In genomic region chr14:66530526-66530925, GRCh38 we compare ENCODE assay signal across 23 cellular contexts. TPM values are rescaled to one million over a fixed set of nuclear protein-coding genes. Genes with fewer than 3 reads are reported as not detected.
A peak's percentile ranks its signal among the peaks of the same experiment; 100 is the strongest.
DNase-seq lines count a peak whose midpoint lies in the region; ATAC-seq, FAIRE-seq and TF ChIP-seq lines count a peak whose summit lies in the region.
"Had no signal": no experiment of that assay in that cellular context is flagged by ENCODE, and none has a peak within 500 bp of the region (broad histone marks: within the 10 kb centered on the region; RNA-seq: fewer than 3 reads in every experiment).

No MANE protein-coding gene starts in this region.

- no peak for FAIRE-seq in keratinocyte (lab: Jason Lieb, UNC)
- FAIRE-seq: A204.1, H54 had no signal

- no peak overlapping the region for H4K91ac ChIP-seq in neuronal stem cell (ENCODE audit: low read depth, low read length, poor library complexity)

- H3K4me1 ChIP-seq in RWPE2 (ENCODE audit: insufficient read depth, poor library complexity, severe bottlenecking) (no peaks in the 10 kb centered on the region), keratinocyte (ENCODE audit: control insufficient read depth, extremely low read depth, insufficient read depth, low read length) (peaks cover 8% of the 10 kb centered on the region), neuronal stem cell (ENCODE audit: control insufficient read depth in 2 of 2, insufficient read depth in 1 of 2, low read depth in 1 of 2, low read length in 2 of 2) (no peaks in the 10 kb centered on the region)
- H3K4me1 ChIP-seq: BE2C, Caco-2 had no signal

- intact Hi-C loops in Calu3 (cut with micrococcal nuclease; ENCODE audit: unreplicated experiment), result no loop called here

- dilution Hi-C loops in keratinocyte (cut with MboI; ENCODE audit: extremely low pct_ligation_motif_present, low sequenced_read_pairs), result no loop called here

- H3K27ac ChIP-seq in RWPE2 (ENCODE audit: poor library complexity, severe bottlenecking) (no peak overlapping the region), keratinocyte (ENCODE audit: control insufficient read depth, insufficient read depth, low read length) (no peak overlapping the region), neuronal stem cell (replicated peaks; ENCODE audit: low read length) (no peak overlapping the region)

- H4K20me1 ChIP-seq in keratinocyte (ENCODE audit: control insufficient read depth, extremely low read depth, insufficient read depth, low read length), result no peaks in the 10 kb centered on the region

- H2AFZ ChIP-seq in keratinocyte (ENCODE audit: control insufficient read depth, low read length), result no peak overlapping the region
- H2AFZ ChIP-seq in neuronal stem cell (ENCODE audit: low read length), result no peak overlapping the region

- no peaks in the 10 kb centered on the region for H3K27me3 ChIP-seq in RWPE2 (ENCODE audit: insufficient read depth, poor library complexity, severe bottlenecking)
- H3K27me3 ChIP-seq in keratinocyte (ENCODE audit: control insufficient read depth, extremely low read depth, insufficient read depth, low read length), result no peaks in the 10 kb centered on the region
- no peaks in the 10 kb centered on the region for H3K27me3 ChIP-seq in neuronal stem cell (ENCODE audit: control insufficient read depth in 3 of 3, insufficient read depth in 3 of 3, low read depth in 1 of 3, low read length in 3 of 3)
- H3K27me3 ChIP-seq: BE2C had no signal

- no peak overlapping the region for H3K4me3 ChIP-seq in RWPE2 (ENCODE audit: severe bottlenecking)
- H3K4me3 ChIP-seq in keratinocyte (ENCODE audit: control insufficient read depth in 2 of 3, extremely low read depth in 1 of 3, insufficient read depth in 2 of 3, low read depth in 1 of 3, low read length in 3 of 3), result no peak overlapping the region
- H3K4me3 ChIP-seq in neuronal stem cell (ENCODE audit: low read length in 2 of 2), result no peak overlapping the region

- H2BK120ac ChIP-seq in neuronal stem cell (ENCODE audit: low read depth, low read length), result no peak overlapping the region

- H3K27me3 Mint-ChIP-seq in Calu3 (ENCODE audit: unreplicated experiment), result no peaks in the 10 kb centered on the region
- H3K27me3 Mint-ChIP-seq: CD4-positive, CD25-positive, alpha-beta regulatory T cell had no signal

- H3K23ac ChIP-seq in neuronal stem cell (ENCODE audit: low read depth, low read length, poor library complexity), result peak overlapping the region; percentile 31

- no peaks in the 10 kb centered on the region for H3K79me1 ChIP-seq in neuronal stem cell (ENCODE audit: low read depth, low read length)

- H3K36me3 ChIP-seq in RWPE2 (ENCODE audit: low read depth), result no peaks in the 10 kb centered on the region
- no peaks in the 10 kb centered on the region for H3K36me3 ChIP-seq in keratinocyte (ENCODE audit: control insufficient read depth in 2 of 2, extremely low read depth in 1 of 2, insufficient read depth in 2 of 2, low read length in 2 of 2)
- H3K36me3 ChIP-seq in neuronal stem cell (replicated peaks in 1 of 2; ENCODE audit: control insufficient read depth in 2 of 2, insufficient read depth in 2 of 2, low read length in 2 of 2), result no peaks in the 10 kb centered on the region
- H3K36me3 ChIP-seq: BE2C had no signal

- H3K79me2 ChIP-seq in keratinocyte (ENCODE audit: control insufficient read depth, insufficient read depth, low read length), result peaks cover 53% of the 10 kb centered on the region

- ATAC-seq in RWPE2 (ENCODE audit: low read depth), result peak; percentile 63; the same call in 2 of the 3 replicates
- ATAC-seq in HG02885 (IDR thresholded peaks at IDR 0.05; ENCODE audit: poor library complexity, unreplicated experiment), result no peak
- ATAC-seq in GM21786 (IDR thresholded peaks at IDR 0.05; ENCODE audit: unreplicated experiment), result no peak

- peaks cover 16% of the 10 kb centered on the region for H3K4me1 Mint-ChIP-seq in Calu3 (ENCODE audit: low read depth, unreplicated experiment)

- H3K9ac ChIP-seq in keratinocyte (ENCODE audit: control insufficient read depth, extremely low read depth, insufficient read depth, low read length), result no peak overlapping the region
- H3K9ac ChIP-seq in neuronal stem cell (ENCODE audit: low read depth, low read length, poor library complexity), result no peak overlapping the region

- no peak overlapping the region for H4K8ac ChIP-seq in neuronal stem cell (ENCODE audit: low read depth, low read length)

- H3K4ac ChIP-seq in neuronal stem cell (ENCODE audit: low read length), result no peak overlapping the region

- DNase-seq in Calu3 (peak; percentile 61), RWPE2 (ENCODE audit: low spot score) (no peak), keratinocyte (ENCODE audit: low read depth, low spot score) (no peak), neuronal stem cell (ENCODE audit: low spot score) (no peak), mesenteric fat pad (ENCODE audit: low spot score) (no peak), NCI-H187 (lab: John Stamatoyannopoulos, UW) (no peak)
- DNase-seq: BE2C; Caco-2; CD4-positive, CD25-positive, alpha-beta regulatory T cell; KG1; MV-4-11; NCI-H1694 treated with DMSO at 0.1 percent for 48 hours; NCI-H2107; NCI-H2227 treated with DMSO at 0.1 percent for 48 hours; NCI-H510A treated with DMSO at 0.1 percent for 48 hours; NCI-H774; SIG-M5 had no signal

- H2BK15ac ChIP-seq in neuronal stem cell (ENCODE audit: low read length), result no peak overlapping the region

- H3K18ac ChIP-seq in neuronal stem cell (ENCODE audit: low read length), result no peak overlapping the region

- no peak overlapping the region for H2BK12ac ChIP-seq in neuronal stem cell (ENCODE audit: low read length)

- H3K14ac ChIP-seq in neuronal stem cell (ENCODE audit: low read length), result no peak overlapping the region

- CTCF ChIA-PET in Calu3 (lab: Charles Lee), result interaction anchor here (0.7 kb wide), 1 partner anchor 69 kb away, joined by 3 read pairs; no protein-coding TSS in a partner anchor

- no TSS peak for BruUV-seq in Calu3 (replicated peaks; lab: Mats Ljungman, UMichigan)

- peaks cover 4% of the 10 kb centered on the region for H3K36me3 Mint-ChIP-seq in Calu3 (ENCODE audit: insufficient read depth, unreplicated experiment)
- H3K36me3 Mint-ChIP-seq: CD4-positive, CD25-positive, alpha-beta regulatory T cell had no signal

- TF ChIP-seq CTCF in Calu3 (IDR thresholded peaks at IDR 0.05; ENCODE audit: unreplicated experiment) (no peak), RWPE2 (IDR thresholded peaks at IDR 0.05; ENCODE audit: poor library complexity, severe bottlenecking) (no peak), keratinocyte (optimal IDR thresholded peaks at IDR 0.05 in 1 of 3, IDR thresholded peaks at IDR 0.05 in 1 of 3, conservative IDR thresholded peaks at IDR 0.05 in 1 of 3; ENCODE audit: extremely low read depth in 1 of 3, insufficient read depth in 2 of 3, low read length in 3 of 3) (no peak)

- H3K9me3 ChIP-seq in RWPE2 (ENCODE audit: severe bottlenecking), result no peaks in the 10 kb centered on the region
- H3K9me3 ChIP-seq in keratinocyte (ENCODE audit: control insufficient read depth, low read depth, low read length), result no peaks in the 10 kb centered on the region
- peaks cover 0 to 6% of the 10 kb centered on the region in 2 donors for H3K9me3 ChIP-seq in neuronal stem cell (replicated peaks in 1 of 2; ENCODE audit: control insufficient read depth in 2 of 2, insufficient read depth in 1 of 2, low read depth in 1 of 2, low read length in 2 of 2)
- H3K9me3 ChIP-seq: BE2C, Caco-2 had no signal

- peaks cover 7% of the 10 kb centered on the region for H3K9me3 Mint-ChIP-seq in Calu3 (ENCODE audit: low read depth, unreplicated experiment)

- no CpG with 5 or more reads among the region's 9 CpGs for WGBS in neuronal stem cell (ENCODE audit: extremely low coverage in 2 of 2, insufficient read length in 2 of 2, insufficient replicate concordance in 1 of 2), 2 donors

- H3K4me3 Mint-ChIP-seq in Calu3 (ENCODE audit: low read depth, unreplicated experiment), result no peak overlapping the region

- H3K9me1 ChIP-seq in keratinocyte (ENCODE audit: control insufficient read depth, extremely low read depth, insufficient read depth, low read length), result no peaks in the 10 kb centered on the region

- no peak overlapping the region for H2AK5ac ChIP-seq in neuronal stem cell (ENCODE audit: low read depth, low read length)

- peak overlapping the region; percentile 33 for H3K27ac Mint-ChIP-seq in Calu3 (ENCODE audit: unreplicated experiment)
- H3K27ac Mint-ChIP-seq: CD4-positive, CD25-positive, alpha-beta regulatory T cell had no signal

- peak overlapping the region; percentile 3 for H3K4me2 ChIP-seq in keratinocyte (ENCODE audit: control insufficient read depth, extremely low read depth, insufficient read depth, low read depth, low read length)
- H3K4me2 ChIP-seq in neuronal stem cell (ENCODE audit: insufficient read depth, low read length, poor library complexity, severe bottlenecking), result no peak overlapping the region

- H2BK5ac ChIP-seq in neuronal stem cell (ENCODE audit: low read length), result no peak overlapping the region

RNA-seq across cellular contexts. Expression of gene GPHN, which starts 22.6 kb away (rescaled TPM):
- 34.9 and 35.0 TPM in 2 replicates for total RNA-seq in Calu3 (2022)
- 11.1 to 20.3 TPM (median 17.6 TPM) in 3 replicates for polyA plus RNA-seq in keratinocyte
- 26.9 TPM for polyA plus RNA-seq in keratinocyte (2011; ENCODE audit: low read depth)
- polyA plus RNA-seq in keratinocyte (2011; cell fraction: cytosol; rRNA removed), result 11.9 and 17.7 TPM in 2 replicates
- 14.4 and 16.6 TPM in 2 replicates for polyA plus RNA-seq in keratinocyte (2011; cell fraction: nucleus; rRNA removed)
- 15.1 and 21.1 TPM in 2 replicates for polyA plus RNA-seq in keratinocyte (2012; ENCODE audit: low replicate concordance)
- 36.5 to 58.1 TPM (median 41.9 TPM) in 3 replicates for polyA minus RNA-seq in keratinocyte
- 30.1 TPM for polyA minus RNA-seq in keratinocyte (2011; cell fraction: cytosol; rRNA and poly(A)+ RNA removed)
- 32.5 and 52.6 TPM in 2 replicates for polyA minus RNA-seq in keratinocyte (2011; cell fraction: nucleus; rRNA and poly(A)+ RNA removed)
- 21.1 TPM for polyA plus RNA-seq in neuronal stem cell (2013, experiment 1 of 2)
- polyA plus RNA-seq in neuronal stem cell (2013, experiment 2 of 2), result 20.2 TPM
- 21.9 TPM for total RNA-seq in mesenteric fat pad
- total RNA-seq: OCI-LY7 had no signal

RNA-seq across cellular contexts. Expression of gene CCDC196, which starts 44.4 kb away (rescaled TPM):
- total RNA-seq in Calu3 (2022) (not detected in 2 replicates), mesenteric fat pad (not detected)
- polyA plus RNA-seq in keratinocyte, result not detected in 3 replicates
- not detected for polyA plus RNA-seq in keratinocyte (2011; ENCODE audit: low read depth)
- polyA plus RNA-seq in keratinocyte (2011; cell fraction: cytosol; rRNA removed), result not detected in 2 replicates
- not detected in 2 replicates for polyA plus RNA-seq in keratinocyte (2011; cell fraction: nucleus; rRNA removed)
- polyA plus RNA-seq in keratinocyte (2012; ENCODE audit: low replicate concordance), result not detected in 2 replicates
- polyA minus RNA-seq in keratinocyte, result not detected in 3 replicates
- polyA minus RNA-seq in keratinocyte (2011; cell fraction: cytosol; rRNA and poly(A)+ RNA removed), result not detected
- not detected in 2 replicates for polyA minus RNA-seq in keratinocyte (2011; cell fraction: nucleus; rRNA and poly(A)+ RNA removed)
- not detected for polyA plus RNA-seq in neuronal stem cell (2013, experiment 1 of 2)
- not detected for polyA plus RNA-seq in neuronal stem cell (2013, experiment 2 of 2)
- total RNA-seq: Caco-2; CD4-positive, CD25-positive, alpha-beta regulatory T cell; HT-29; OCI-LY7 had no signal
- polyA plus RNA-seq: CD4-positive, CD25-positive, alpha-beta regulatory T cell had no signal
